12 cellular contexts compared by ENCODE assay signal in genomic region chr2:105487142-105488069, GRCh38.
A peak's percentile ranks its signal among the peaks of the same experiment; 100 is the strongest.
DNase-seq lines count a peak whose midpoint lies in the region; ATAC-seq and TF ChIP-seq lines count a peak whose summit lies in the region.
"Had no signal": no experiment of that assay in that cellular context is flagged by ENCODE, and none has a peak within 500 bp of the region (broad histone marks: within the 10 kb centered on the region; RNA-seq: fewer than 3 reads in every experiment).

No MANE protein-coding gene starts in this region.

- H3K4me3 ChIP-seq in astrocyte of the spinal cord (ENCODE audit: low read depth, low read length) (no peak overlapping the region), skeletal muscle tissue (ENCODE audit: low read length in 3 of 3) (peak overlapping the region in 1 of 3 donors; percentile 44), H7 (ENCODE audit: insufficient read depth, low read depth, low read length) (no peak overlapping the region), colonic mucosa (no peak overlapping the region)
- H3K4me3 ChIP-seq: Peyer's patch had no signal

- H3K27ac ChIP-seq in skeletal muscle tissue (ENCODE audit: low read depth, low read length) (peak overlapping the region; percentile 76), colonic mucosa (no peak overlapping the region)

- no peaks in the 10 kb centered on the region for H3K27me3 ChIP-seq in skeletal muscle tissue (ENCODE audit: control insufficient read depth in 3 of 3, insufficient read depth in 3 of 3, low read length in 3 of 3)
- no peaks in the 10 kb centered on the region for H3K27me3 ChIP-seq in H7 (ENCODE audit: control insufficient read depth, insufficient read depth, low read length)
- H3K27me3 ChIP-seq in colonic mucosa: no peaks in the 10 kb centered on the region
- H3K27me3 ChIP-seq: Peyer's patch had no signal

- intact Hi-C loops in left ventricle myocardium superior (cut with micrococcal nuclease): no loop called here
- intact Hi-C loops in colonic mucosa (cut with DNase I): no loop called here

- H3K36me3 ChIP-seq in skeletal muscle tissue (ENCODE audit: control insufficient read depth in 3 of 3, insufficient read depth in 3 of 3, low read length in 3 of 3): no peaks in the 10 kb centered on the region
- no peaks in the 10 kb centered on the region for H3K36me3 ChIP-seq in H7 (replicated peaks; ENCODE audit: control insufficient read depth, insufficient read depth, low read length)
- H3K36me3 ChIP-seq in colonic mucosa: no peaks in the 10 kb centered on the region
- H3K36me3 ChIP-seq: Peyer's patch had no signal

- DNase-seq in GM04504 (ENCODE audit: low read depth) (peak; percentile 50), astrocyte of the spinal cord (ENCODE audit: low read depth, low spot score) (peak; percentile 95), left ventricle myocardium superior (peak; percentile 76), H7 (no peak), NOMO-1 (lab: John Stamatoyannopoulos, UW; ENCODE audit: unreplicated experiment in 2 of 2) (no peak), omental fat pad (ENCODE audit: low spot score) (no peak), colonic mucosa (no peak)
- DNase-seq: aorta, NCI-H1092, Peyer's patch had no signal

- TF ChIP-seq CTCF in astrocyte of the spinal cord (IDR thresholded peaks at IDR 0.05; ENCODE audit: low read depth, low read length) (no peak), omental fat pad (IDR thresholded peaks at IDR 0.05) (no peak), colonic mucosa (IDR thresholded peaks at IDR 0.05) (no peak)

- peak; percentile 72 for ATAC-seq in left ventricle myocardium superior
- ATAC-seq in omental fat pad (ENCODE audit: low FRiP score): no peak
- ATAC-seq: stimulated activated effector memory CD8-positive, alpha-beta T cell treated with anti-CD3 and anti-CD28 coated beads, Interleukin-12 subunit alpha, Interleukin-12 subunit beta, amount 100 ng/mL, for 72 hours had no signal

- peaks cover 10 to 23% (median 14%) of the 10 kb centered on the region in 3 donors for H3K4me1 ChIP-seq in skeletal muscle tissue (ENCODE audit: control insufficient read depth in 3 of 3, insufficient read depth in 3 of 3, low read length in 3 of 3)
- H3K4me1 ChIP-seq in colonic mucosa: no peaks in the 10 kb centered on the region
- H3K4me1 ChIP-seq: Peyer's patch had no signal

- H3K9me3 ChIP-seq in skeletal muscle tissue (ENCODE audit: control insufficient read depth in 3 of 3, low read length in 3 of 3) (peaks cover 0 to 2% (median 2%) of the 10 kb centered on the region in 3 donors), colonic mucosa (no peaks in the 10 kb centered on the region)
- H3K9me3 ChIP-seq: Peyer's patch had no signal

- in situ Hi-C loops in astrocyte of the spinal cord (cut with HindIII; ENCODE audit: low sequenced_read_pairs): no loop called here

- H3K9ac ChIP-seq in skeletal muscle tissue (ENCODE audit: low read depth in 1 of 3, low read length in 3 of 3): peak overlapping the region in 1 of 3 donors; percentile 54
- H3K9ac ChIP-seq in colonic mucosa (ENCODE audit: low read depth in 2 of 2, low read length in 2 of 2): no peak overlapping the region

Comparison
In these comparisons a context has a peak if more than half of its experiments do, and no peak if none do; other contexts are left out.
1. DNase-seq: peak in GM04504 (single experiment), astrocyte of the spinal cord (single experiment) and left ventricle myocardium superior (single experiment); none in H7 (single experiment), NOMO-1 (0 of 2), omental fat pad (single experiment) and colonic mucosa (single experiment).